1 cellular context compared by ENCODE assay signal in the genomic region with DNA sequence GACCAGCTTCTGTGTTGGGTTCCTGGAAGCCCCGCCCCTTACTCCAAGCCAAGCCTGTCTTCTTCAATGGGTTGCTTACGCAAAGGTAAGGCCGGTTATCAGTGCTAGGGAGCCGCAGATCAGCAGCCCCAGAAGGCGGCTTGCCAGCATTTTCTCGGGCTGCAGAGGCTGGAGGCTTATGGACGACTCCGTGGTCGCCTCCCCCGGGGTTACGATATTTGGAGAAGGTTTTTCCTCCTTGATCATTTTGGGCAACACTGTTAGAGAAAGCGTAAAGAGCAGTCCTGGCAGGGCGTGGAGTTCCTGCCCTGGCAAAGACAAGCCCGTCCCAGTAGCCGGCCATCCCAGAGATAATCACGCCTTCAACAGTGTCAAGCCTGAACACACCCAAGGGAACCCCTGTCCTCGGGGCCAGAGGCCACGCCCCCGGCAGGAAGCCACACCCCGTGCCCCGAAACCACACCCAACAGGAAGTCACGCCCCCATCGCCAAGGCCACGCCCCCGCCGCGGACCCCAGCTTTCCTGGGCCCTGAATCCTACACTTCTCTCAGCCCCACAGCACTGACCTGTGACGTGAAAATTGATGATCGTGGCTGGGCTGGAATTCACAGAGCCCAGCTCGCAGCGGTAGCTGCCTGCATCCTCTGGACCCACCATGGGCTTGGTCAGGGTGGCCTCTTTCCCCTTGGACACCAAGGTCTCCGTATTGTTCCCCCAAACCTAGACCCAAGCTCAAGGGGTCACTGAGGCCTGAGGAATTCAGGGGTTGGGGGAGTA.
TF ChIP-seq lines count a peak whose summit lies in the region.

No MANE protein-coding gene starts in this region.

TF ChIP-seq in HepG2, 621 proteins besides CTCF, POLR2A, EP300 and RAD21 (continued from another document):
- TF ChIP-seq, protein P1, sequence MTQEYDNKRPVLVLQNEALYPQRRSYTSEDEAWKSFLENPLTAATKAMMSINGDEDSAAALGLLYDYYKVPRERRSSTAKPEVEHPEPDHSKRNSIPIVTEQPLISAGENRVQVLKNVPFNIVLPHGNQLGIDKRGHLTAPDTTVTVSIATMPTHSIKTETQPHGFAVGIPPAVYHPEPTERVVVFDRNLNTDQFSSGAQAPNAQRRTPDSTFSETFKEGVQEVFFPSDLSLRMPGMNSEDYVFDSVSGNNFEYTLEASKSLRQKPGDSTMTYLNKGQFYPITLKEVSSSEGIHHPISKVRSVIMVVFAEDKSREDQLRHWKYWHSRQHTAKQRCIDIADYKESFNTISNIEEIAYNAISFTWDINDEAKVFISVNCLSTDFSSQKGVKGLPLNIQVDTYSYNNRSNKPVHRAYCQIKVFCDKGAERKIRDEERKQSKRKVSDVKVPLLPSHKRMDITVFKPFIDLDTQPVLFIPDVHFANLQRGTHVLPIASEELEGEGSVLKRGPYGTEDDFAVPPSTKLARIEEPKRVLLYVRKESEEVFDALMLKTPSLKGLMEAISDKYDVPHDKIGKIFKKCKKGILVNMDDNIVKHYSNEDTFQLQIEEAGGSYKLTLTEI (CRISPR knock-in tag; conservative IDR thresholded peaks at IDR 0.05): no peak
- TF ChIP-seq ZSCAN20 (CRISPR knock-in tag; IDR thresholded peaks at IDR 0.05; ENCODE audit: borderline replicate concordance): no peak
- TF ChIP-seq AGO2 (optimal IDR thresholded peaks at IDR 0.05; ENCODE audit: low read depth, low read length): no peak
- no peak for TF ChIP-seq ZNF788 (CRISPR knock-in tag; IDR thresholded peaks at IDR 0.05; ENCODE audit: borderline replicate concordance)
- TF ChIP-seq ZNF264 (CRISPR knock-in tag; IDR thresholded peaks at IDR 0.05): no peak
- no peak for TF ChIP-seq ZNF30 (CRISPR knock-in tag; IDR thresholded peaks at IDR 0.05)
- TF ChIP-seq, protein P2, sequence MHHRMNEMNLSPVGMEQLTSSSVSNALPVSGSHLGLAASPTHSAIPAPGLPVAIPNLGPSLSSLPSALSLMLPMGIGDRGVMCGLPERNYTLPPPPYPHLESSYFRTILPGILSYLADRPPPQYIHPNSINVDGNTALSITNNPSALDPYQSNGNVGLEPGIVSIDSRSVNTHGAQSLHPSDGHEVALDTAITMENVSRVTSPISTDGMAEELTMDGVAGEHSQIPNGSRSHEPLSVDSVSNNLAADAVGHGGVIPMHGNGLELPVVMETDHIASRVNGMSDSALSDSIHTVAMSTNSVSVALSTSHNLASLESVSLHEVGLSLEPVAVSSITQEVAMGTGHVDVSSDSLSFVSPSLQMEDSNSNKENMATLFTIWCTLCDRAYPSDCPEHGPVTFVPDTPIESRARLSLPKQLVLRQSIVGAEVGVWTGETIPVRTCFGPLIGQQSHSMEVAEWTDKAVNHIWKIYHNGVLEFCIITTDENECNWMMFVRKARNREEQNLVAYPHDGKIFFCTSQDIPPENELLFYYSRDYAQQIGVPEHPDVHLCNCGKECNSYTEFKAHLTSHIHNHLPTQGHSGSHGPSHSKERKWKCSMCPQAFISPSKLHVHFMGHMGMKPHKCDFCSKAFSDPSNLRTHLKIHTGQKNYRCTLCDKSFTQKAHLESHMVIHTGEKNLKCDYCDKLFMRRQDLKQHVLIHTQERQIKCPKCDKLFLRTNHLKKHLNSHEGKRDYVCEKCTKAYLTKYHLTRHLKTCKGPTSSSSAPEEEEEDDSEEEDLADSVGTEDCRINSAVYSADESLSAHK (CRISPR knock-in tag; IDR thresholded peaks at IDR 0.05; ENCODE audit: borderline replicate concordance): no peak
- TF ChIP-seq, protein P3, sequence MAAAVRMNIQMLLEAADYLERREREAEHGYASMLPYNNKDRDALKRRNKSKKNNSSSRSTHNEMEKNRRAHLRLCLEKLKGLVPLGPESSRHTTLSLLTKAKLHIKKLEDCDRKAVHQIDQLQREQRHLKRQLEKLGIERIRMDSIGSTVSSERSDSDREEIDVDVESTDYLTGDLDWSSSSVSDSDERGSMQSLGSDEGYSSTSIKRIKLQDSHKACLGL (CRISPR knock-in tag; IDR thresholded peaks at IDR 0.05): 0 out of 2 replicates have a peak, but pooled peaks have one; percentile 20
- no peak for TF ChIP-seq ZSCAN31 (CRISPR knock-in tag; IDR thresholded peaks at IDR 0.05; ENCODE audit: low read depth)
- TF ChIP-seq THAP11 (CRISPR knock-in tag; IDR thresholded peaks at IDR 0.05): peak; percentile 35; the same call in 1 of the 2 replicates
- TF ChIP-seq EED (CRISPR knock-in tag; IDR thresholded peaks at IDR 0.05): 0 out of 2 replicates have a peak, but pooled peaks have one; percentile 54
- TF ChIP-seq ZSCAN22 (CRISPR knock-in tag; IDR thresholded peaks at IDR 0.05): no peak
- TF ChIP-seq ZNF83 (CRISPR knock-in tag; IDR thresholded peaks at IDR 0.05; ENCODE audit: borderline replicate concordance): no peak
- TF ChIP-seq, protein P4, sequence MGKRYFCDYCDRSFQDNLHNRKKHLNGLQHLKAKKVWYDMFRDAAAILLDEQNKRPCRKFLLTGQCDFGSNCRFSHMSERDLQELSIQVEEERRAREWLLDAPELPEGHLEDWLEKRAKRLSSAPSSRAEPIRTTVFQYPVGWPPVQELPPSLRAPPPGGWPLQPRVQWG (CRISPR knock-in tag; IDR thresholded peaks at IDR 0.05; ENCODE audit: borderline replicate concordance, low read depth): no peak
- TF ChIP-seq ZNF510 (CRISPR knock-in tag; IDR thresholded peaks at IDR 0.05; ENCODE audit: low read depth): no peak
- no peak for TF ChIP-seq HMG20B (CRISPR knock-in tag; conservative IDR thresholded peaks at IDR 0.05)
- TF ChIP-seq ZNF883 (CRISPR knock-in tag; IDR thresholded peaks at IDR 0.05; ENCODE audit: not compliant biosample characterization): no peak
- TF ChIP-seq ZNF350 (CRISPR knock-in tag; IDR thresholded peaks at IDR 0.05; ENCODE audit: borderline replicate concordance, low read depth): peak; percentile 23; the same call in 1 of the 2 replicates
- no peak for TF ChIP-seq ASH2L (IDR thresholded peaks at IDR 0.05; ENCODE audit: insufficient read length, low read depth, low read length)
- no peak for TF ChIP-seq HES4 (CRISPR knock-in tag; IDR thresholded peaks at IDR 0.05; ENCODE audit: borderline replicate concordance)
- TF ChIP-seq ELF1 (CRISPR knock-in tag; IDR thresholded peaks at IDR 0.05): peak; percentile 32; the same call in 1 of the 2 replicates
- TF ChIP-seq, protein P5, sequence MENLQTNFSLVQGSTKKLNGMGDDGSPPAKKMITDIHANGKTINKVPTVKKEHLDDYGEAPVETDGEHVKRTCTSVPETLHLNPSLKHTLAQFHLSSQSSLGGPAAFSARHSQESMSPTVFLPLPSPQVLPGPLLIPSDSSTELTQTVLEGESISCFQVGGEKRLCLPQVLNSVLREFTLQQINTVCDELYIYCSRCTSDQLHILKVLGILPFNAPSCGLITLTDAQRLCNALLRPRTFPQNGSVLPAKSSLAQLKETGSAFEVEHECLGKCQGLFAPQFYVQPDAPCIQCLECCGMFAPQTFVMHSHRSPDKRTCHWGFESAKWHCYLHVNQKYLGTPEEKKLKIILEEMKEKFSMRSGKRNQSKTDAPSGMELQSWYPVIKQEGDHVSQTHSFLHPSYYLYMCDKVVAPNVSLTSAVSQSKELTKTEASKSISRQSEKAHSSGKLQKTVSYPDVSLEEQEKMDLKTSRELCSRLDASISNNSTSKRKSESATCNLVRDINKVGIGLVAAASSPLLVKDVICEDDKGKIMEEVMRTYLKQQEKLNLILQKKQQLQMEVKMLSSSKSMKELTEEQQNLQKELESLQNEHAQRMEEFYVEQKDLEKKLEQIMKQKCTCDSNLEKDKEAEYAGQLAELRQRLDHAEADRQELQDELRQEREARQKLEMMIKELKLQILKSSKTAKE (CRISPR knock-in tag; IDR thresholded peaks at IDR 0.05; ENCODE audit: borderline replicate concordance): no peak
- TF ChIP-seq ZNF160 (CRISPR knock-in tag; IDR thresholded peaks at IDR 0.05): no peak
- peak; percentile 75 for TF ChIP-seq GABPB1 (CRISPR knock-in tag; IDR thresholded peaks at IDR 0.05)
- TF ChIP-seq ZFP37 (CRISPR knock-in tag; IDR thresholded peaks at IDR 0.05; ENCODE audit: borderline replicate concordance): no peak
- TF ChIP-seq NFE2 (CRISPR knock-in tag; IDR thresholded peaks at IDR 0.05): no peak
- no peak for TF ChIP-seq ELF3 (CRISPR knock-in tag; IDR thresholded peaks at IDR 0.05)
- peak; percentile 21; the same call in 1 of the 2 replicates for TF ChIP-seq GABPA (IDR thresholded peaks at IDR 0.05; ENCODE audit: low read depth, low read length)
- TF ChIP-seq GABPA (CRISPR knock-in tag; IDR thresholded peaks at IDR 0.05; ENCODE audit: low read depth): peak; percentile 71
- TF ChIP-seq CREB1 (IDR thresholded peaks at IDR 0.05): no peak
- TF ChIP-seq CREB1 (CRISPR knock-in tag; IDR thresholded peaks at IDR 0.05): no peak
- TF ChIP-seq, protein P6, sequence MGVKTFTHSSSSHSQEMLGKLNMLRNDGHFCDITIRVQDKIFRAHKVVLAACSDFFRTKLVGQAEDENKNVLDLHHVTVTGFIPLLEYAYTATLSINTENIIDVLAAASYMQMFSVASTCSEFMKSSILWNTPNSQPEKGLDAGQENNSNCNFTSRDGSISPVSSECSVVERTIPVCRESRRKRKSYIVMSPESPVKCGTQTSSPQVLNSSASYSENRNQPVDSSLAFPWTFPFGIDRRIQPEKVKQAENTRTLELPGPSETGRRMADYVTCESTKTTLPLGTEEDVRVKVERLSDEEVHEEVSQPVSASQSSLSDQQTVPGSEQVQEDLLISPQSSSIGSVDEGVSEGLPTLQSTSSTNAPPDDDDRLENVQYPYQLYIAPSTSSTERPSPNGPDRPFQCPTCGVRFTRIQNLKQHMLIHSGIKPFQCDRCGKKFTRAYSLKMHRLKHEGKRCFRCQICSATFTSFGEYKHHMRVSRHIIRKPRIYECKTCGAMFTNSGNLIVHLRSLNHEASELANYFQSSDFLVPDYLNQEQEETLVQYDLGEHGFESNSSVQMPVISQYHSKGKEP (CRISPR knock-in tag; IDR thresholded peaks at IDR 0.05): no peak
- TF ChIP-seq, protein P7, sequence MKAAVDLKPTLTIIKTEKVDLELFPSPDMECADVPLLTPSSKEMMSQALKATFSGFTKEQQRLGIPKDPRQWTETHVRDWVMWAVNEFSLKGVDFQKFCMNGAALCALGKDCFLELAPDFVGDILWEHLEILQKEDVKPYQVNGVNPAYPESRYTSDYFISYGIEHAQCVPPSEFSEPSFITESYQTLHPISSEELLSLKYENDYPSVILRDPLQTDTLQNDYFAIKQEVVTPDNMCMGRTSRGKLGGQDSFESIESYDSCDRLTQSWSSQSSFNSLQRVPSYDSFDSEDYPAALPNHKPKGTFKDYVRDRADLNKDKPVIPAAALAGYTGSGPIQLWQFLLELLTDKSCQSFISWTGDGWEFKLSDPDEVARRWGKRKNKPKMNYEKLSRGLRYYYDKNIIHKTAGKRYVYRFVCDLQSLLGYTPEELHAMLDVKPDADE (CRISPR knock-in tag; IDR thresholded peaks at IDR 0.05): no peak
TF ChIP-seq in HepG2: peak in this region for 11.
